8 cellular contexts compared by ENCODE assay signal in genomic region chr6:150865406-150866146, GRCh38. TPM values are rescaled to one million over a fixed set of nuclear protein-coding genes. Genes with fewer than 3 reads are reported as not detected.
A peak's percentile ranks its signal among the peaks of the same experiment; 100 is the strongest.
DNase-seq lines count a peak whose midpoint lies in the region; ATAC-seq and TF ChIP-seq lines count a peak whose summit lies in the region.

Gene MTHFD1L (plus strand): TSS chr6:150865702. CDS start chr6:150865823, 121 bp downstream.

- H3K27me3 Mint-ChIP-seq in progenitor cell of endocrine pancreas, result peaks cover 8% of the 10 kb centered on the region

- H3K9me3 ChIP-seq in KOPT-K1 (ENCODE audit: insufficient read depth, low read length, poor library complexity, severe bottlenecking), result no peaks in the 10 kb centered on the region
- H3K9me3 ChIP-seq in heart right ventricle, result no peaks in the 10 kb centered on the region

- H3K4me1 ChIP-seq in heart right ventricle, result peaks cover 0 to 22% (median 11%) of the 10 kb centered on the region in 9 donors

- H3K27ac Mint-ChIP-seq in progenitor cell of endocrine pancreas, result peak within 1 kb of the TSS; percentile 89

- H3K4me1 Mint-ChIP-seq in progenitor cell of endocrine pancreas (ENCODE audit: low read depth), result peaks cover 14% of the 10 kb centered on the region

- no peaks in the 10 kb centered on the region; the same call in 1 of the 2 replicates for H3K36me3 ChIP-seq in KOPT-K1 (ENCODE audit: insufficient read depth, low read length)
- H3K36me3 ChIP-seq in heart right ventricle, result no peaks in the 10 kb centered on the region

- peak; percentile 81 for ATAC-seq in GM21786 (IDR thresholded peaks at IDR 0.05; ENCODE audit: unreplicated experiment)
- peak; percentile 54 to 83 (median 72) for ATAC-seq in heart right ventricle

- DNase-seq in GF-D8 (lab: John Stamatoyannopoulos, UW), result peak; percentile 24
- DNase-seq in T follicular helper cell (ENCODE audit: low read depth), result peak; percentile 39
- peak; percentile 60 to 76 for DNase-seq in heart right ventricle
- peak; percentile 68 for DNase-seq in progenitor cell of endocrine pancreas (ENCODE audit: low spot score, unreplicated experiment)
- DNase-seq in ureter (ENCODE audit: low spot score), result peak; percentile 65

- peak within 1 kb of the TSS; percentile 60 to 88 (median 72) for H3K4me3 ChIP-seq in heart right ventricle

- H3K27ac ChIP-seq in KOPT-K1 (ENCODE audit: low read depth, low read length, poor library complexity, severe bottlenecking), result peak within 1 kb of the TSS; percentile 75
- peak within 1 kb of the TSS; percentile 7 for H3K27ac ChIP-seq in adipose tissue (ENCODE audit: low read depth, low read length)
- H3K27ac ChIP-seq in heart right ventricle, result peak within 1 kb of the TSS; percentile 65 to 98 (median 85)

- H3K9me3 Mint-ChIP-seq in progenitor cell of endocrine pancreas (ENCODE audit: low read depth), result no peaks in the 10 kb centered on the region

- peaks cover 0 to 2% (median 0%) of the 10 kb centered on the region in 7 donors for H3K27me3 ChIP-seq in heart right ventricle

- H3K4me3 Mint-ChIP-seq in progenitor cell of endocrine pancreas (ENCODE audit: low read depth), result peak within 1 kb of the TSS; percentile 91

- H3K36me3 Mint-ChIP-seq in progenitor cell of endocrine pancreas (ENCODE audit: insufficient read depth), result no peaks in the 10 kb centered on the region

- 0 to 1% (median 1%) methylated on average over 50 to 82 of the region's 82 CpGs for WGBS in adipose tissue, 3 donors
- 0 to 1% methylated on average over 49 to 82 of the region's 82 CpGs for WGBS in heart right ventricle, 2 donors

- intact Hi-C loops in heart right ventricle (cut with DNase I), result no loop called here

- peak; percentile 21 to 69 (median 62) for TF ChIP-seq CTCF in heart right ventricle (IDR thresholded peaks at IDR 0.05)
- peak; percentile 70 for TF ChIP-seq CTCF in progenitor cell of endocrine pancreas (IDR thresholded peaks at IDR 0.05; ENCODE audit: unreplicated experiment)

RNA-seq across cellular contexts. Expression of gene MTHFD1L, which starts in this region (rescaled TPM):
- polyA plus RNA-seq in adipose tissue, result 10 to 100 TPM in 1 of 3 donors, 1 to 10 TPM in 2; 3.9 to 11.3 (median 4.4) TPM
- 10 to 100 TPM in 1 of 10 donors, 1 to 10 TPM in 9; 1.2 to 10.6 (median 3.8) TPM for total RNA-seq in heart right ventricle
- polyA plus RNA-seq in heart right ventricle, result 10 to 100 TPM in 1 of 2 donors, 1 to 10 TPM in 1; 1.7 to 10.8 TPM
- total RNA-seq in progenitor cell of endocrine pancreas, result 37.4 and 44.5 TPM in 2 replicates
- total RNA-seq in ureter, result 74.5 TPM

Comparison
In these comparisons a context has a peak if more than half of its experiments do, and no peak if none do; other contexts are left out.
1. Peak in every context shown above with its lines: DNase-seq, ATAC-seq, H3K4me3 ChIP-seq and H3K27ac ChIP-seq.
2. H3K27ac ChIP-seq: peak in every context shown above with its lines; median percentile 85 in heart right ventricle; 75 in KOPT-K1; 7 in adipose tissue.